ENCODE assay signal across 6 cellular contexts in the genomic region with DNA sequence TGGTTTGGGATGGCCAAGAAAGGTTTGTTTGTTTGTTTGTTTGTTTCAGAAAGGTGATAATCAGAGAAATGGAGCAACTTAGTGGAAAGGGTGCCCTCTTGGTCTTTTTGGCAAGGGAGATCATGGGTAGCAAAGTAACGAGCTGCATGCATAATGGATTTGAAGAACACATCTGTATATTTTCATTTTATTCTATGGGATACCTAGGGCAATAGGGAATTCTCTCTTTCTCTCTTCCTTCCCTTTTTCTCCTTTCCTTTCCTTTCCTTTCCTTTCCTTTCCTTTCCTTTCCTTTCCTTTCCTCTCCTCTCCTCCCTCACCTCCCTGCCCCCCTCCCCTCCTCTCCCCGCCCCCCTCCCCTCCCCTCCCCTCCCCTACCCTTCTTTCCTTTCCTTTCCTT.
"Had no signal": no experiment of that assay in that cellular context is flagged by ENCODE, and none has a peak within 500 bp of the region (broad histone marks: within the 10 kb centered on the region; RNA-seq: fewer than 3 reads in every experiment).

No MANE protein-coding gene starts in this region.

- DNase-seq: IMR-90, KBM-7, KG1 had no signal

- H3K27ac ChIP-seq: HL-60, KMS-11 had no signal

- H3K9ac ChIP-seq: KMS-11 had no signal

- FAIRE-seq: HTR-8/SVneo had no signal

- H3K4me2 ChIP-seq: KMS-11 had no signal
